In genomic region chr5:129098488-129099183, GRCh38 we compare ENCODE assay signal across 1 cellular context.
TF ChIP-seq lines count a peak whose summit lies in the region.

No MANE protein-coding gene starts in this region.

TF ChIP-seq in GM23338, 12 proteins besides CTCF, POLR2A, EP300 and RAD21 (continued from another document):
- TF ChIP-seq, protein P1, sequence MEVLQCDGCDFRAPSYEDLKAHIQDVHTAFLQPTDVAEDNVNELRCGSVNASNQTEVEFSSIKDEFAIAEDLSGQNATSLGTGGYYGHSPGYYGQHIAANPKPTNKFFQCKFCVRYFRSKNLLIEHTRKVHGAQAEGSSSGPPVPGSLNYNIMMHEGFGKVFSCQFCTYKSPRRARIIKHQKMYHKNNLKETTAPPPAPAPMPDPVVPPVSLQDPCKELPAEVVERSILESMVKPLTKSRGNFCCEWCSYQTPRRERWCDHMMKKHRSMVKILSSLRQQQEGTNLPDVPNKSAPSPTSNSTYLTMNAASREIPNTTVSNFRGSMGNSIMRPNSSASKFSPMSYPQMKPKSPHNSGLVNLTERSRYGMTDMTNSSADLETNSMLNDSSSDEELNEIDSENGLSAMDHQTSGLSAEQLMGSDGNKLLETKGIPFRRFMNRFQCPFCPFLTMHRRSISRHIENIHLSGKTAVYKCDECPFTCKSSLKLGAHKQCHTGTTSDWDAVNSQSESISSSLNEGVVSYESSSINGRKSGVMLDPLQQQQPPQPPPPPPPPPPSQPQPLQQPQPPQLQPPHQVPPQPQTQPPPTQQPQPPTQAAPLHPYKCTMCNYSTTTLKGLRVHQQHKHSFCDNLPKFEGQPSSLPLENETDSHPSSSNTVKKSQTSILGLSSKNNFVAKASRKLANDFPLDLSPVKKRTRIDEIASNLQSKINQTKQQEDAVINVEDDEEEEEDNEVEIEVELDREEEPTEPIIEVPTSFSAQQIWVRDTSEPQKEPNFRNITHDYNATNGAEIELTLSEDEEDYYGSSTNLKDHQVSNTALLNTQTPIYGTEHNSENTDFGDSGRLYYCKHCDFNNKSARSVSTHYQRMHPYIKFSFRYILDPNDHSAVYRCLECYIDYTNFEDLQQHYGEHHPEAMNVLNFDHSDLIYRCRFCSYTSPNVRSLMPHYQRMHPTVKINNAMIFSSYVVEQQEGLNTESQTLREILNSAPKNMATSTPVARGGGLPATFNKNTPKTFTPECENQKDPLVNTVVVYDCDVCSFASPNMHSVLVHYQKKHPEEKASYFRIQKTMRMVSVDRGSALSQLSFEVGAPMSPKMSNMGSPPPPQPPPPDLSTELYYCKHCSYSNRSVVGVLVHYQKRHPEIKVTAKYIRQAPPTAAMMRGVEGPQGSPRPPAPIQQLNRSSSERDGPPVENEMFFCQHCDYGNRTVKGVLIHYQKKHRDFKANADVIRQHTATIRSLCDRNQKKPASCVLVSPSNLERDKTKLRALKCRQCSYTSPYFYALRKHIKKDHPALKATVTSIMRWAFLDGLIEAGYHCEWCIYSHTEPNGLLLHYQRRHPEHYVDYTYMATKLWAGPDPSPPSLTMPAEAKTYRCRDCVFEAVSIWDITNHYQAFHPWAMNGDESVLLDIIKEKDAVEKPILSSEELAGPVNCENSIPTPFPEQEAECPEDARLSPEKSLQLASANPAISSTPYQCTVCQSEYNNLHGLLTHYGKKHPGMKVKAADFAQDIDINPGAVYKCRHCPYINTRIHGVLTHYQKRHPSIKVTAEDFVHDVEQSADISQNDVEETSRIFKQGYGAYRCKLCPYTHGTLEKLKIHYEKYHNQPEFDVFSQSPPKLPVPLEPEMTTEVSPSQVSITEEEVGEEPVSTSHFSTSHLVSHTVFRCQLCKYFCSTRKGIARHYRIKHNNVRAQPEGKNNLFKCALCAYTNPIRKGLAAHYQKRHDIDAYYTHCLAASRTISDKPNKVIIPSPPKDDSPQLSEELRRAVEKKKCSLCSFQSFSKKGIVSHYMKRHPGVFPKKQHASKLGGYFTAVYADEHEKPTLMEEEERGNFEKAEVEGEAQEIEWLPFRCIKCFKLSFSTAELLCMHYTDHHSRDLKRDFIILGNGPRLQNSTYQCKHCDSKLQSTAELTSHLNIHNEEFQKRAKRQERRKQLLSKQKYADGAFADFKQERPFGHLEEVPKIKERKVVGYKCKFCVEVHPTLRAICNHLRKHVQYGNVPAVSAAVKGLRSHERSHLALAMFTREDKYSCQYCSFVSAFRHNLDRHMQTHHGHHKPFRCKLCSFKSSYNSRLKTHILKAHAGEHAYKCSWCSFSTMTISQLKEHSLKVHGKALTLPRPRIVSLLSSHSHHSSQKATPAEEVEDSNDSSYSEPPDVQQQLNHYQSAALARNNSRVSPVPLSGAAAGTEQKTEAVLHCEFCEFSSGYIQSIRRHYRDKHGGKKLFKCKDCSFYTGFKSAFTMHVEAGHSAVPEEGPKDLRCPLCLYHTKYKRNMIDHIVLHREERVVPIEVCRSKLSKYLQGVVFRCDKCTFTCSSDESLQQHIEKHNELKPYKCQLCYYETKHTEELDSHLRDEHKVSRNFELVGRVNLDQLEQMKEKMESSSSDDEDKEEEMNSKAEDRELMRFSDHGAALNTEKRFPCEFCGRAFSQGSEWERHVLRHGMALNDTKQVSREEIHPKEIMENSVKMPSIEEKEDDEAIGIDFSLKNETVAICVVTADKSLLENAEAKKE (CRISPR knock-in tag; IDR thresholded peaks at IDR 0.05) = no peak
- no peak for TF ChIP-seq EZH2phosphoT487 (IDR thresholded peaks at IDR 0.05; ENCODE audit: unreplicated experiment)
- TF ChIP-seq EZH2 (IDR thresholded peaks at IDR 0.05; ENCODE audit: low read depth, unreplicated experiment) = no peak
- TF ChIP-seq ETS1 (IDR thresholded peaks at IDR 0.05) = no peak
- no peak for TF ChIP-seq POLR2AphosphoS5 (IDR thresholded peaks at IDR 0.05; ENCODE audit: low read depth)
- TF ChIP-seq CREB1 (CRISPR knock-in tag; IDR thresholded peaks at IDR 0.05; ENCODE audit: low read depth) = no peak
- no peak for TF ChIP-seq JUNB (IDR thresholded peaks at IDR 0.05; ENCODE audit: unreplicated experiment)
